Comparison of ENCODE assay signal across 1 cellular context in the genomic region with DNA sequence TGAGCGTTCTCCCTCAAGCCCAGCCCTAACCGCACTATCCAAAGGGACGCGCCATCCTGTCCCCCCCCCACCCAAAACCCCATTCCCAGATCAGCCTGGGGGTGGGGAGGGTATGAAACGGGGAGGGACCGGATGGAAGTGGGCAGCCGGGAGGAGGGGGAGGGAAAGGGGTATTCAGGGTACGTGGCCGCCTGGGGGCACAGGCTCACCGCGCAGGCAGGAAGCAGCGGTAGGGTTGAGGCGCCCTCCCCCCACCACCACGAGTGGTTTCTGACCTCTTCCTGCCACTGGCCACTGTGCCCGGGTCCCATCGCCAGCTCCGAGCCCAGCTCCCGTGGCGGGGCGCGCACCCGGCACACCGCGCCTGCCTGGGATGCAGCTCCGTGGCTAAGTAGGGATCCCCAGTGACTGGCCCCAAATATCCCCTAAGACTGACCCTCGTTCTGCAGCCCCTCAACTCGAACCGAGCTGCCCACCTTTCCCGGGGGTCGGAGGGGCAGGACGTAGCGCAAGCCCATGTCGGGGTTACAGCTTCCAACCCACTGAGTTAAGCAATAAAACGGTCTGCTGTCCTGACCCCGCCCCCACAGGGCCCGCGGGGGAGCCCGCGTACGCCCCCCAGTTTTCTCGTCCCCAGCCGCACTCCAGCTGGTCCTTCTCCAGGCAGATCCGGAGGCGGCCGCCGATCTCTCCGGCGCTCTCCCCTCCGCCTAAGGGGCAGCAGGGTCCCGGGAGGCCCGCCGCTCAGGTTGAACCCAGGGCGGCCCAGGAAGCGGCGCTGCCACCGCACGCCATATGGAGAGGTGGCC.
TF ChIP-seq lines count a peak whose summit lies in the region.

No MANE protein-coding gene starts in this region.

TF ChIP-seq in IMR-90, 13 proteins besides CTCF, POLR2A, EP300 and RAD21 (continued from another document):
- TF ChIP-seq BHLHE40 (IDR thresholded peaks at IDR 0.05; ENCODE audit: low read depth, low read length) (peak; percentile 50; the same call in 1 of the 2 replicates), RCOR1 (IDR thresholded peaks at IDR 0.05; ENCODE audit: insufficient replicate concordance, low read length) (no peak)
- TF ChIP-seq, protein P1, sequence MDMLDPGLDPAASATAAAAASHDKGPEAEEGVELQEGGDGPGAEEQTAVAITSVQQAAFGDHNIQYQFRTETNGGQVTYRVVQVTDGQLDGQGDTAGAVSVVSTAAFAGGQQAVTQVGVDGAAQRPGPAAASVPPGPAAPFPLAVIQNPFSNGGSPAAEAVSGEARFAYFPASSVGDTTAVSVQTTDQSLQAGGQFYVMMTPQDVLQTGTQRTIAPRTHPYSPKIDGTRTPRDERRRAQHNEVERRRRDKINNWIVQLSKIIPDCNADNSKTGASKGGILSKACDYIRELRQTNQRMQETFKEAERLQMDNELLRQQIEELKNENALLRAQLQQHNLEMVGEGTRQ (IDR thresholded peaks at IDR 0.05; ENCODE audit: low read depth, low read length): no peak
